Comparison of ENCODE assay signal across 19 cellular contexts in the genomic region with DNA sequence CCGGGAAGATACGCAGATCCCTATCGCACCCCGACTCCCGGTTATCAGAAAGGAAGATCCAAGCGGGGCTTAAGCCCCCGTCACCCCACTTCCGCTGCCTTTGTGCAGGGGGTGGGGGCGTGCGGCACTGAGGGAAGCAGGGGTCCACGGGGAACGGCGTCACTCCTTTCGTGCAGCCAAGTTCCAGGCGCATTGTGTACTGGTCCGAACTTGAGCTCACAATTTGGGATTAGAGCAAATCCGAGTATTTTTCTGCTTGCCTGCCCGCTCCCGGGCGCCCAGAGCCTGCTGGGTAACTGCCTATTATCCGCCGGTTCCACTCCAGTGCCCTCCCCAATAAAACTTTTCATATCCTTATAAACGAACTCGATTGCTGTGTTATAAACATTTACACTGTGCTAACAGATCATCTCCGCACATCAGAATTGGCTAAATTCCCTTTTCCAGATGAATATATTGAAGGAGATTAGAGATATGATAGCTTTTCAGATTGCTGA.
"Had no signal": no experiment of that assay in that cellular context is flagged by ENCODE, and none has a peak within 500 bp of the region (broad histone marks: within the 10 kb centered on the region; RNA-seq: fewer than 3 reads in every experiment).

No MANE protein-coding gene starts in this region.

- H3K27ac Mint-ChIP-seq: activated naive CD8-positive, alpha-beta T cell treated with anti-CD3 and anti-CD28 coated beads, Interleukin-2, amount 10 ng/mL, durations not matched to agents 7 days and 5 days had no signal

- H3K27ac ChIP-seq: prostate gland, transverse colon had no signal

- H3K36me3 ChIP-seq: prostate gland, transverse colon had no signal

- DNase-seq: activated CD4-positive, alpha-beta T cell treated with anti-CD3 and anti-CD28 coated beads, Interleukin-2, amount 50 U/mL, for 4 hours; activated CD4-positive, CD25-positive, alpha-beta regulatory T cell treated with anti-CD3 and anti-CD28 coated beads, Interleukin-2, amount 50 U/mL, for 72 hours; activated naive CD4-positive, alpha-beta T cell; activated naive CD8-positive, alpha-beta T cell treated with anti-CD3 and anti-CD28 coated beads, Interleukin-2, amount 10 ng/mL, durations not matched to agents 7 days and 5 days; activated T-cell treated with anti-CD3 and anti-CD28 coated beads for 4 hours; dermis blood vessel endothelial cell; effector memory CD8-positive, alpha-beta T cell; foreskin melanocyte; head of caudate nucleus; immature natural killer cell; midbrain; small intestine; stimulated activated CD4-positive, alpha-beta T cell treated with anti-CD3 and anti-CD28 coated beads, Interleukin-4, amount 100 ng/mL, for 4 hours; stimulated activated CD8-positive, alpha-beta memory T cell treated with anti-CD3 and anti-CD28 coated beads, Interleukin-4, amount 100 ng/mL, for 48 hours; stimulated activated naive CD4-positive, alpha-beta T cell treated with Interleukin-2 at 50 U/mL for 16 hours; transverse colon had no signal

- H3K9me3 ChIP-seq: prostate gland, transverse colon had no signal

- H3K4me1 Mint-ChIP-seq: activated naive CD8-positive, alpha-beta T cell treated with anti-CD3 and anti-CD28 coated beads, Interleukin-2, amount 10 ng/mL, durations not matched to agents 7 days and 5 days; naive thymus-derived CD8-positive, alpha-beta T cell had no signal

- H3K36me3 Mint-ChIP-seq: activated naive CD8-positive, alpha-beta T cell treated with anti-CD3 and anti-CD28 coated beads, Interleukin-2, amount 10 ng/mL, durations not matched to agents 7 days and 5 days; immature natural killer cell; naive thymus-derived CD8-positive, alpha-beta T cell had no signal

- H3K4me3 ChIP-seq: lung, prostate gland, transverse colon had no signal

- H3K4me3 Mint-ChIP-seq: activated naive CD8-positive, alpha-beta T cell treated with anti-CD3 and anti-CD28 coated beads, Interleukin-2, amount 10 ng/mL, durations not matched to agents 7 days and 5 days; naive thymus-derived CD8-positive, alpha-beta T cell had no signal

- H3K9me3 Mint-ChIP-seq: activated naive CD8-positive, alpha-beta T cell treated with anti-CD3 and anti-CD28 coated beads, Interleukin-2, amount 10 ng/mL, durations not matched to agents 7 days and 5 days; effector memory CD8-positive, alpha-beta T cell; immature natural killer cell; naive thymus-derived CD8-positive, alpha-beta T cell had no signal
